Comparison of ENCODE assay signal across 20 cellular contexts in genomic region chr6:97094376-97094775, GRCh38.
"Had no signal": no experiment of that assay in that cellular context is flagged by ENCODE, and none has a peak within 500 bp of the region (broad histone marks: within the 10 kb centered on the region; RNA-seq: fewer than 3 reads in every experiment).

No MANE protein-coding gene starts in this region.

- DNase-seq: IMR-90, Karpas-422, KG1, MG63, NCI-H1092, NCI-H1105 treated with DMSO at 0.1 percent for 48 hours, NCI-H1417 treated with DMSO at 0.1 percent for 48 hours, NCI-H146, NCI-H1694 treated with DMSO at 0.1 percent for 48 hours, NCI-H1930, NCI-H2081, NCI-H2171, NCI-H226, NCI-H446, NCI-H510A, NCI-H524 treated with DMSO at 0.1 percent for 48 hours, NCI-H69, NCI-H774, SHP77, SK-N-SH had no signal
